ENCODE assay signal across 8 cellular contexts in the genomic region with DNA sequence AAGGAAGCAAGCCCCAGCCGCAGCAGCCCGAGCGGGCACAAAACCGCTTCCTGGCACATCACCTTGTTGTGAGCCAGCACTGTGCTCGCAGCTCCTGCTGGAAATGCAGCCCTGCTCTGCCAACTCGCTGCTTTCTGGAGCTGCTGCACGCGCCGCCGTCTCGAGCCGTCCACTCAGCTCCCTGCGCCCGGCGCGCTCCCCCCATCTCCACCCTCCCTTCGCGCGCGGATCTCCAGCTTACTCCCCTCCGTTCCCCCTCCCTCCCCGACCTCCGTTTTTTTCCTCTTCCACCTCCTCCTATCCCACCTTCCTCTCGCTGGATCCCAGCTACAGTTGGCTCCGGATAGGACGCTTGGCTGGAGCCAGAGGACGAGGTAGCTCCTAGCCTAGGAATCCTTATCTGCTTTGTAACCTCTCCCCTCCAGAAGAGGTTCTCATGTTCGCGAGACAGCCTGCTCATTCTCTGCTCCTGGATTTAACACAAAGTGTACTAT. TPM values are rescaled to one million over a fixed set of nuclear protein-coding genes. Genes with fewer than 3 reads are reported as not detected.
A peak's percentile ranks its signal among the peaks of the same experiment; 100 is the strongest.
DNase-seq lines count a peak whose midpoint lies in the region; ATAC-seq and TF ChIP-seq lines count a peak whose summit lies in the region.

A gene (minus strand): TSS at position 107 of the 494 bp plus-strand sequence.

- peaks cover 8% of the 10 kb centered on the region for H3K4me1 Mint-ChIP-seq in activated naive CD8-positive, alpha-beta T cell treated with anti-CD3 and anti-CD28 coated beads for 36 hours
- H3K4me1 Mint-ChIP-seq in osteocyte (ENCODE audit: unreplicated experiment): peaks cover 16% of the 10 kb centered on the region

- peaks cover 0 to 15% (median 0%) of the 10 kb centered on the region in 9 donors for H3K4me1 ChIP-seq in heart right ventricle

- TF ChIP-seq CTCF in heart right ventricle (IDR thresholded peaks at IDR 0.05) (no peak), osteocyte (IDR thresholded peaks at IDR 0.05) (no peak)

- ATAC-seq in GM18502 (IDR thresholded peaks at IDR 0.05; ENCODE audit: poor library complexity, unreplicated experiment): peak; percentile 45
- peak; percentile 38 to 90 (median 82) for ATAC-seq in heart right ventricle
- no peak for ATAC-seq in GM21515 (IDR thresholded peaks at IDR 0.05; ENCODE audit: unreplicated experiment)

- DNase-seq in A172 (ENCODE audit: low spot score): peak; percentile 40
- DNase-seq in LHCN-M2 (ENCODE audit: low read depth): peak; percentile 3
- DNase-seq in activated naive CD8-positive, alpha-beta T cell treated with anti-CD3 and anti-CD28 coated beads for 36 hours: peak; percentile 13
- DNase-seq in heart right ventricle: peak; percentile 4 to 21
- DNase-seq in osteocyte (ENCODE audit: extremely low spot score, unreplicated experiment): no peak
- DNase-seq in activated effector memory CD4-positive, alpha-beta T cell treated with Interleukin-2 at 50 U/mL for 16 hours: no peak

- H3K36me3 Mint-ChIP-seq in activated naive CD8-positive, alpha-beta T cell treated with anti-CD3 and anti-CD28 coated beads for 36 hours: no peaks in the 10 kb centered on the region
- H3K36me3 Mint-ChIP-seq in osteocyte (ENCODE audit: unreplicated experiment): no peaks in the 10 kb centered on the region

- peak within 1 kb of the TSS; percentile 74 for H3K4me3 Mint-ChIP-seq in activated naive CD8-positive, alpha-beta T cell treated with anti-CD3 and anti-CD28 coated beads for 36 hours
- H3K4me3 Mint-ChIP-seq in osteocyte (ENCODE audit: unreplicated experiment): peak within 1 kb of the TSS; percentile 84

- H3K4me3 ChIP-seq in heart right ventricle: peak within 1 kb of the TSS; percentile 11 to 52 (median 43)

- H3K27me3 ChIP-seq in heart right ventricle: peaks cover 0 to 54% (median 38%) of the 10 kb centered on the region in 7 donors

- H3K27ac Mint-ChIP-seq in activated naive CD8-positive, alpha-beta T cell treated with anti-CD3 and anti-CD28 coated beads for 36 hours: no peak within 1 kb of the TSS
- no peak within 1 kb of the TSS for H3K27ac Mint-ChIP-seq in osteocyte (ENCODE audit: unreplicated experiment)

- no peaks in the 10 kb centered on the region for H3K36me3 ChIP-seq in heart right ventricle

- H3K27ac ChIP-seq in heart right ventricle: no peak within 1 kb of the TSS

- WGBS in heart right ventricle, 2 donors: 0 to 1% methylated on average over 29 of the region's 29 CpGs

- H3K27me3 Mint-ChIP-seq in activated naive CD8-positive, alpha-beta T cell treated with anti-CD3 and anti-CD28 coated beads for 36 hours: peaks cover 39% of the 10 kb centered on the region
- H3K27me3 Mint-ChIP-seq in osteocyte (ENCODE audit: unreplicated experiment): peaks cover 66% of the 10 kb centered on the region

- intact Hi-C loops in heart right ventricle (cut with DNase I): no loop called here

- H3K9me3 Mint-ChIP-seq in activated naive CD8-positive, alpha-beta T cell treated with anti-CD3 and anti-CD28 coated beads for 36 hours: no peaks in the 10 kb centered on the region
- H3K9me3 Mint-ChIP-seq in osteocyte (ENCODE audit: unreplicated experiment): no peaks in the 10 kb centered on the region

- H3K9me3 ChIP-seq in heart right ventricle: no peaks in the 10 kb centered on the region

RNA-seq across cellular contexts. Expression of the gene that starts here (rescaled TPM):
- total RNA-seq in A172 (2014; rRNA removed; shearing (Covaris generic)): 0.19 and 0.26 TPM in 2 replicates
- not detected in 2 replicates for total RNA-seq in LHCN-M2 (2014; rRNA removed)
- polyA plus RNA-seq in LHCN-M2 (2012): not detected
- total RNA-seq in activated naive CD8-positive, alpha-beta T cell treated with anti-CD3 and anti-CD28 coated beads for 36 hours: under 1 TPM in 1 of 2 experiments, not detected in 1; 0.44 TPM
- total RNA-seq in heart right ventricle: under 1 TPM in 3 of 10 donors, not detected in 7; 0.08 to 0.53 (median 0.37) TPM
- not detected for polyA plus RNA-seq in heart right ventricle
- not detected in 2 replicates for total RNA-seq in osteocyte

Comparison
In these comparisons a context has a peak if more than half of its experiments do, and no peak if none do; other contexts are left out.
1. Peak in DNase-seq in A172; RNA of the gene not detected or under 1 TPM.
2. Peak in DNase-seq in LHCN-M2; RNA of the gene not detected or under 1 TPM.
3. Peak in DNase-seq in activated naive CD8-positive, alpha-beta T cell treated with anti-CD3 and anti-CD28 coated beads for 36 hours; RNA of the gene not detected or under 1 TPM.
4. Peak in DNase-seq, ATAC-seq and H3K4me3 ChIP-seq in heart right ventricle; RNA of the gene not detected or under 1 TPM.